ENCODE assay signal across 17 cellular contexts in genomic region chr15:68823561-68823960, GRCh38.
"Had no signal": no experiment of that assay in that cellular context is flagged by ENCODE, and none has a peak within 500 bp of the region (broad histone marks: within the 10 kb centered on the region; RNA-seq: fewer than 3 reads in every experiment).

No MANE protein-coding gene starts in this region.

- H3K27ac Mint-ChIP-seq: naive B cell, nephron had no signal

- H3K4me1 ChIP-seq: colonic mucosa had no signal

- H3K27me3 Mint-ChIP-seq: naive B cell had no signal

- DNase-seq: colonic mucosa; dermis blood vessel endothelial cell; esophagus squamous epithelium; foreskin fibroblast; kidney; left cardiac atrium; left ventricle myocardium inferior; lower lobe of right lung; mesenchymal stem cell; naive B cell; posterior cingulate gyrus; spleen; stimulated activated naive CD4-positive, alpha-beta T cell treated with Interleukin-2 at 50 U/mL for 16 hours; trophoblast cell had no signal

- H3K27ac ChIP-seq: colonic mucosa, esophagus squamous epithelium, gastroesophageal sphincter, left ventricle myocardium inferior, lower lobe of right lung, spleen had no signal

- H3K36me3 ChIP-seq: colonic mucosa, esophagus squamous epithelium, gastroesophageal sphincter, left ventricle myocardium inferior, lower lobe of right lung, spleen had no signal

- ATAC-seq: gastroesophageal sphincter, left cardiac atrium, lower lobe of right lung, sciatic nerve had no signal

- H3K4me3 ChIP-seq: colonic mucosa, esophagus squamous epithelium, gastroesophageal sphincter, left ventricle myocardium inferior, lower lobe of right lung, spleen had no signal

- H3K9me3 Mint-ChIP-seq: nephron had no signal

- H3K9me3 ChIP-seq: colonic mucosa, esophagus squamous epithelium, gastroesophageal sphincter, left ventricle myocardium inferior, lower lobe of right lung, spleen had no signal

- H3K27me3 ChIP-seq: colonic mucosa, esophagus squamous epithelium, gastroesophageal sphincter, spleen had no signal
